18 cellular contexts compared by ENCODE assay signal in the genomic region with DNA sequence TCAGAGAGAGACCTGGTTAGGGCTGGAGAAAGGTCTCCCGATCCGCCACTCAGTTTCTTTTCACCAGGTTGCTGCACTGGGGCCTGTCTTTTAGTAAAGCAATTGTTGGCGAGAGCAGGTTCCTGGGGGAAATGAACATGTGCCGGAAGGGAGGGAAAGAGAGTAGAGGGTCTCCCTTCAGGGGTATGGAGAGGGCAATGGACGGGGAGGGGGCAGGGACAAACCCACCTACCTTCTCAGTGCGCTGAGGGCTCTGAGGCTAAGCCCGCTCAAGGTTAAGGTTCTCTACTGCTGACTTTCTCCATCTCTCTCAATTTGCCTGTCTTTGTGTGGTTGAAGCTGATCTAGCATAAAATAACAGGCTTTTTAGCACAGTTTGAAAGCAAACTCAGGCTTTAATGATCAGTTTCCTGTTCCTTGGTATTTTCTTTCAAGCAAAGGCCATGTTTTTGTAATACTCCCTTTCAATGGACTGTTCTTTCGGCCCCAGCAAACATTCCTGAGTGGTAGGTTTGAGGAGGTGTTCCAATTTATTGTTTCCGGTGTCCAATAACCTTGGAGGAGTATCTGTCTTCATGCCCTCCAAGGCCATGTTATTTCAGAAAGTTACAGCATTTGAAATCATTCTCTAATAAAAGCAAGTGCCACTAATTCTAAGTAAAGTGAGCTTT.
"Had no signal": no experiment of that assay in that cellular context is flagged by ENCODE, and none has a peak within 500 bp of the region (broad histone marks: within the 10 kb centered on the region; RNA-seq: fewer than 3 reads in every experiment).

No MANE protein-coding gene starts in this region.

- H3K4me3 ChIP-seq: body of pancreas, lower lobe of right lung, right atrium auricular region, vagina had no signal

- H3K9me3 Mint-ChIP-seq: activated CD8-positive, alpha-beta T cell treated with anti-CD3 and anti-CD28 coated beads for 36 hours; activated naive CD4-positive, alpha-beta T cell treated with anti-CD3 and anti-CD28 coated beads, Interleukin-2, amount 50 U/mL, for 72 hours had no signal

- H3K4me3 Mint-ChIP-seq: activated CD8-positive, alpha-beta T cell treated with anti-CD3 and anti-CD28 coated beads for 36 hours; T-helper 17 cell had no signal

- H3K27me3 Mint-ChIP-seq: activated CD8-positive, alpha-beta T cell treated with anti-CD3 and anti-CD28 coated beads for 36 hours; progenitor cell of endocrine pancreas; T-helper 17 cell had no signal

- H3K27ac Mint-ChIP-seq: activated CD8-positive, alpha-beta T cell treated with anti-CD3 and anti-CD28 coated beads for 36 hours; activated naive CD4-positive, alpha-beta T cell treated with anti-CD3 and anti-CD28 coated beads, Interleukin-2, amount 50 U/mL, for 72 hours; progenitor cell of endocrine pancreas; T-helper 17 cell had no signal

- H3K36me3 Mint-ChIP-seq: activated naive CD4-positive, alpha-beta T cell treated with anti-CD3 and anti-CD28 coated beads, Interleukin-2, amount 50 U/mL, for 72 hours had no signal

- FAIRE-seq: small intestine had no signal

- DNase-seq: activated CD4-positive, alpha-beta T cell treated with anti-CD3 and anti-CD28 coated beads for 48 hours; activated CD8-positive, alpha-beta T cell treated with anti-CD3 and anti-CD28 coated beads for 36 hours; activated effector memory CD4-positive, alpha-beta T cell treated with anti-CD3 and anti-CD28 coated beads, Interleukin-2, amount 50 U/mL, for 16 hours; activated T-cell treated with anti-CD3 and anti-CD28 coated beads, Interleukin-2, amount 50 U/mL, for 48 hours; body of pancreas; central memory CD4-positive, alpha-beta T cell; cortex of kidney; effector CD8-positive, alpha-beta T cell; foreskin keratinocyte; lower lobe of right lung; small intestine; stimulated activated CD4-positive, alpha-beta T cell treated with anti-CD3 and anti-CD28 coated beads, Interleukin-4, amount 100 ng/mL, for 24 hours; stimulated activated naive CD8-positive, alpha-beta T cell treated with anti-CD3 and anti-CD28 coated beads, Interleukin-15, Interleukin-2, amounts not matched to agents 100 U/mL and 50 U/mL, for 24 hours; T-helper 17 cell had no signal

- H3K27me3 ChIP-seq: body of pancreas, foreskin keratinocyte, right atrium auricular region, vagina had no signal

- ATAC-seq: activated CD8-positive, alpha-beta T cell treated with anti-CD3 and anti-CD28 coated beads for 36 hours; activated naive CD4-positive, alpha-beta T cell treated with anti-CD3 and anti-CD28 coated beads, Interleukin-2, amount 50 U/mL, for 72 hours; body of pancreas; foreskin keratinocyte; lower lobe of right lung; stimulated activated naive CD8-positive, alpha-beta T cell treated with anti-CD3 and anti-CD28 coated beads, Interleukin-15, Interleukin-2, amounts not matched to agents 100 U/mL and 50 U/mL, for 24 hours; T-helper 17 cell had no signal

- H3K4me1 Mint-ChIP-seq: T-helper 17 cell had no signal

- H3K36me3 ChIP-seq: lower lobe of right lung, right atrium auricular region, vagina had no signal

- H3K9me3 ChIP-seq: body of pancreas, lower lobe of right lung, right atrium auricular region, vagina had no signal

- H3K27ac ChIP-seq: body of pancreas, foreskin keratinocyte, lower lobe of right lung, right atrium auricular region, vagina had no signal

- H3K4me1 ChIP-seq: body of pancreas, foreskin keratinocyte, right atrium auricular region, vagina had no signal
